Comparison of ENCODE assay signal across 15 cellular contexts in genomic region chr11:46307785-46308341, GRCh38. TPM values are rescaled to one million over a fixed set of nuclear protein-coding genes. Genes with fewer than 3 reads are reported as not detected.
A peak's percentile ranks its signal among the peaks of the same experiment; 100 is the strongest.
DNase-seq lines count a peak whose midpoint lies in the region; ATAC-seq lines count a peak whose summit lies in the region.
"Had no signal": no experiment of that assay in that cellular context is flagged by ENCODE, and none has a peak within 500 bp of the region (broad histone marks: within the 10 kb centered on the region; RNA-seq: fewer than 3 reads in every experiment).

No MANE protein-coding gene starts in this region.

- no peak overlapping the region for H3K27ac ChIP-seq in mesenchymal stem cell (ENCODE audit: low read length, poor library complexity, severe bottlenecking)
- H3K27ac ChIP-seq: 22Rv1, Peyer's patch had no signal

- no peak overlapping the region for H3K27ac Mint-ChIP-seq in activated T-cell treated with anti-CD3 and anti-CD28 coated beads, Interleukin-2, amount 50 U/mL, for 72 hours
- H3K27ac Mint-ChIP-seq in activated T-cell treated with anti-CD3 and anti-CD28 coated beads, Interleukin-2, amount 50 U/mL, for 24 hours, result no peak overlapping the region
- H3K27ac Mint-ChIP-seq: T-helper 17 cell had no signal

- no peak overlapping the region for H3K23ac ChIP-seq in mesenchymal stem cell (ENCODE audit: low read length in 2 of 2)

- H2BK120ac ChIP-seq in mesenchymal stem cell (ENCODE audit: low read depth, low read length), result no peak overlapping the region

- H3K9ac ChIP-seq in NT2/D1 (ENCODE audit: insufficient read length, low read depth), result peak overlapping the region; percentile 21
- H3K9ac ChIP-seq in mesenchymal stem cell (ENCODE audit: low read length), result peak overlapping the region; percentile 39

- no peak overlapping the region for H2BK5ac ChIP-seq in mesenchymal stem cell (ENCODE audit: low read depth, low read length, poor library complexity, severe bottlenecking)

- H3K36me3 Mint-ChIP-seq in activated T-cell treated with anti-CD3 and anti-CD28 coated beads, Interleukin-2, amount 50 U/mL, for 72 hours (ENCODE audit: insufficient read depth in 2 of 2), result no peaks in the 10 kb centered on the region
- H3K36me3 Mint-ChIP-seq in activated T-cell treated with anti-CD3 and anti-CD28 coated beads, Interleukin-2, amount 50 U/mL, for 24 hours (ENCODE audit: low read depth), result no peaks in the 10 kb centered on the region

- H4K8ac ChIP-seq in mesenchymal stem cell (ENCODE audit: low read length), result no peak overlapping the region

- H3K14ac ChIP-seq in mesenchymal stem cell (ENCODE audit: low read length in 2 of 2), result no peak overlapping the region

- peak overlapping the region; percentile 2 for H4K91ac ChIP-seq in mesenchymal stem cell (ENCODE audit: low read length)

- H3K4me1 ChIP-seq in NT2/D1 (ENCODE audit: insufficient read depth, insufficient read length), result peaks cover 26% of the 10 kb centered on the region
- H3K4me1 ChIP-seq in mesenchymal stem cell (ENCODE audit: control insufficient read depth, insufficient read depth, low read depth, low read length), result peaks cover 8% of the 10 kb centered on the region
- H3K4me1 ChIP-seq: HAP-1, Peyer's patch had no signal

- H2AK5ac ChIP-seq in mesenchymal stem cell (ENCODE audit: low read length, severe bottlenecking), result no peak overlapping the region

- DNase-seq in activated T-cell treated with anti-CD3 and anti-CD28 coated beads, Interleukin-2, amount 50 U/mL, for 72 hours, result no peak
- no peak for DNase-seq in activated T-cell treated with anti-CD3 and anti-CD28 coated beads, Interleukin-2, amount 50 U/mL, for 24 hours
- DNase-seq in NT2/D1 (ENCODE audit: low read depth, low spot score), result no peak
- DNase-seq in mesenchymal stem cell, result no peak
- DNase-seq in activated CD4-positive, alpha-beta T cell treated with anti-CD3 and anti-CD28 coated beads, Interleukin-2, amount 50 U/mL, for 48 hours, result no peak
- no peak for DNase-seq in GM19240 (ENCODE audit: insufficient read length, low spot score)
- no peak for DNase-seq in EL
- DNase-seq in NCI-H748 treated with DMSO at 0.1 percent for 48 hours (lab: John Stamatoyannopoulos, UW), result no peak
- DNase-seq: NCI-H2107 had no signal

- H3K9me3 ChIP-seq in NT2/D1 (ENCODE audit: insufficient read depth, low read length) (no peaks in the 10 kb centered on the region), mesenchymal stem cell (ENCODE audit: control insufficient read depth, low read length) (no peaks in the 10 kb centered on the region)
- H3K9me3 ChIP-seq: HAP-1, MG63, Peyer's patch had no signal

- 86% methylated on average over 14 of the region's 14 CpGs for WGBS in mesenchymal stem cell

- H3K4me1 Mint-ChIP-seq in activated T-cell treated with anti-CD3 and anti-CD28 coated beads, Interleukin-2, amount 50 U/mL, for 72 hours (ENCODE audit: low read depth), result peaks cover 12% of the 10 kb centered on the region
- H3K4me1 Mint-ChIP-seq in activated T-cell treated with anti-CD3 and anti-CD28 coated beads, Interleukin-2, amount 50 U/mL, for 24 hours (ENCODE audit: low read depth), result peaks cover 5% of the 10 kb centered on the region

- no peak overlapping the region for H2AFZ ChIP-seq in mesenchymal stem cell (ENCODE audit: low read depth, low read length)

- no peak overlapping the region for H3K4ac ChIP-seq in mesenchymal stem cell (ENCODE audit: low read depth in 1 of 2, low read length in 2 of 2)

- H3K4me3 ChIP-seq in NT2/D1 (ENCODE audit: insufficient read length, low read depth) (no peak overlapping the region), mesenchymal stem cell (ENCODE audit: insufficient read depth in 1 of 2, low read depth in 1 of 2, low read length in 2 of 2) (no peak overlapping the region)
- H3K4me3 ChIP-seq: GM12878, HAP-1, MG63, Peyer's patch had no signal

- peaks cover 37% of the 10 kb centered on the region for H3K79me1 ChIP-seq in mesenchymal stem cell (replicated peaks; ENCODE audit: low read length, poor library complexity, severe bottlenecking)

- H3K4me3 Mint-ChIP-seq in activated T-cell treated with anti-CD3 and anti-CD28 coated beads, Interleukin-2, amount 50 U/mL, for 72 hours, result no peak overlapping the region
- no peak overlapping the region for H3K4me3 Mint-ChIP-seq in activated T-cell treated with anti-CD3 and anti-CD28 coated beads, Interleukin-2, amount 50 U/mL, for 24 hours
- H3K4me3 Mint-ChIP-seq: T-helper 17 cell had no signal

- no peak overlapping the region for H3K18ac ChIP-seq in mesenchymal stem cell (ENCODE audit: low read depth in 1 of 2, low read length in 2 of 2)

- H3K27me3 ChIP-seq in NT2/D1 (ENCODE audit: insufficient read depth, insufficient read length), result no peaks in the 10 kb centered on the region
- no peaks in the 10 kb centered on the region for H3K27me3 ChIP-seq in mesenchymal stem cell (ENCODE audit: control insufficient read depth in 1 of 2, insufficient read depth in 1 of 2, low read length in 2 of 2)
- H3K27me3 ChIP-seq: MG63, Peyer's patch had no signal

- H3K27me3 Mint-ChIP-seq in activated T-cell treated with anti-CD3 and anti-CD28 coated beads, Interleukin-2, amount 50 U/mL, for 72 hours (ENCODE audit: low read depth), result no peaks in the 10 kb centered on the region
- H3K27me3 Mint-ChIP-seq in activated T-cell treated with anti-CD3 and anti-CD28 coated beads, Interleukin-2, amount 50 U/mL, for 24 hours, result no peaks in the 10 kb centered on the region
- H3K27me3 Mint-ChIP-seq: T-helper 17 cell had no signal

- H3K36me3 ChIP-seq in NT2/D1 (ENCODE audit: insufficient read depth, insufficient read length, low read length) (peaks cover 83% of the 10 kb centered on the region), mesenchymal stem cell (ENCODE audit: control insufficient read depth in 1 of 2, insufficient read depth in 2 of 2, low read depth in 1 of 2, low read length in 2 of 2) (peaks cover 54 to 75% of the 10 kb centered on the region in 2 experiments)
- H3K36me3 ChIP-seq: HAP-1 had no signal

- no peak overlapping the region for H3K4me2 ChIP-seq in mesenchymal stem cell (ENCODE audit: low read length, poor library complexity, severe bottlenecking)

- H2BK12ac ChIP-seq in mesenchymal stem cell (ENCODE audit: low read length in 2 of 2), result no peak overlapping the region

- H3K9me3 Mint-ChIP-seq in activated T-cell treated with anti-CD3 and anti-CD28 coated beads, Interleukin-2, amount 50 U/mL, for 72 hours, result no peaks in the 10 kb centered on the region
- no peaks in the 10 kb centered on the region for H3K9me3 Mint-ChIP-seq in activated T-cell treated with anti-CD3 and anti-CD28 coated beads, Interleukin-2, amount 50 U/mL, for 24 hours

- peak; percentile 9 to 12 for ATAC-seq in activated T-cell treated with anti-CD3 and anti-CD28 coated beads, Interleukin-2, amount 50 U/mL, for 72 hours (replicated peaks in 1 of 2)

- H2BK15ac ChIP-seq in mesenchymal stem cell (ENCODE audit: low read depth, poor library complexity, severe bottlenecking), result peak overlapping the region; percentile 21

RNA-seq across cellular contexts. Expression of gene CREB3L1, which starts 30.4 kb away (rescaled TPM):
- total RNA-seq in activated T-cell treated with anti-CD3 and anti-CD28 coated beads, Interleukin-2, amount 50 U/mL, for 72 hours, result not detected
- 223 TPM for polyA plus RNA-seq in mesenchymal stem cell (2013, experiment 1 of 2)
- polyA plus RNA-seq in mesenchymal stem cell (2013, experiment 2 of 2), result 217 TPM
- total RNA-seq: T-helper 17 cell had no signal

RNA-seq across cellular contexts. Expression of gene DGKZ, which starts 39.4 kb away (rescaled TPM):
- 10 to 100 TPM; 84.2 to 94.0 TPM for total RNA-seq in activated T-cell treated with anti-CD3 and anti-CD28 coated beads, Interleukin-2, amount 50 U/mL, for 72 hours
- polyA plus RNA-seq in mesenchymal stem cell (2013, experiment 1 of 2), result 40.1 TPM
- polyA plus RNA-seq in mesenchymal stem cell (2013, experiment 2 of 2), result 38.8 TPM
